In the genomic region with DNA sequence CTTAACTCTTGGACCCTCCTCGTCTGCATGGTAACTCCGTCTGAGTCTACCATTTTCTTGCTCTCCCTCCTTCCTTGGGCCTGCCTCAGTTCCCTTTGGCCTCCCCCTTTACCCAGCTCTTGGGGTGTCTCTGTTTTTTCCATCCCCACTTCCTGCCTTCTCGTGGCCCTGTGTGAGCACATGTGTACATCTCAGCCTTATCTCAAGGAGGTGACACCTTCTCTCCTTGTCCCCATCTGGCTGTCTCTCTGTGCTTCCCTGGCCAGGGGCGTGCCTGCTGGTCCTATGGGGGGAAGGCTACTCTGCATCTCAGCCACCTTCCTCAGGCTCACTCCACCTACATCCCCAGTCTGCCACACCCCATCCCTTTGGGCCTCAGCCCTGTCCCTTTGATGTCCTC, we compare ENCODE assay signal across 9 cellular contexts. TPM values are rescaled to one million over a fixed set of nuclear protein-coding genes. Genes with fewer than 3 reads are reported as not detected.
DNase-seq lines count a peak whose midpoint lies in the region; ATAC-seq lines count a peak whose summit lies in the region.
"Had no signal": no experiment of that assay in that cellular context is flagged by ENCODE, and none has a peak within 500 bp of the region (broad histone marks: within the 10 kb centered on the region; RNA-seq: fewer than 3 reads in every experiment).

No MANE protein-coding gene starts in this region.

- intact Hi-C loops in activated CD4-positive, alpha-beta memory T cell treated with anti-CD3 and anti-CD28 coated beads for 36 hours (cut with micrococcal nuclease), result loop anchor here (2.0 kb wide), 2 partner anchors 28 to 58 kb away; no protein-coding TSS in a partner anchor

- DNase-seq in Jurkat, Clone E6-1 (ENCODE audit: low read depth, low spot score), result peak; percentile 34
- peak; percentile 40 for DNase-seq in activated CD4-positive, alpha-beta memory T cell treated with anti-CD3 and anti-CD28 coated beads for 36 hours
- DNase-seq in activated gamma-delta T cell treated with Interleukin-2 at 50 U/mL for 16 hours (no peak), DMS53 treated with DMSO at 0.1 percent for 48 hours (lab: John Stamatoyannopoulos, UW; ENCODE audit: unreplicated experiment) (no peak)
- DNase-seq: NCI-H1092 had no signal

- H3K9me3 Mint-ChIP-seq in activated CD4-positive, alpha-beta memory T cell treated with anti-CD3 and anti-CD28 coated beads for 36 hours, result no peaks in the 10 kb centered on the region
- peaks cover 4% of the 10 kb centered on the region for H3K9me3 Mint-ChIP-seq in stimulated activated naive CD8-positive, alpha-beta T cell treated with anti-CD3 and anti-CD28 coated beads, Interleukin-15, Interleukin-2, amounts not matched to agents 100 ng/mL and 50 ng/mL, for 24 hours

- no peak overlapping the region for H3K9ac ChIP-seq in iPS-18a (ENCODE audit: low read length)

- no peak overlapping the region for H3K27ac ChIP-seq in iPS-18a (ENCODE audit: low read length)

- no peak for ATAC-seq in HG03520 (IDR thresholded peaks at IDR 0.05; ENCODE audit: unreplicated experiment)

- peaks cover 32% of the 10 kb centered on the region for H3K4me1 Mint-ChIP-seq in activated CD4-positive, alpha-beta memory T cell treated with anti-CD3 and anti-CD28 coated beads for 36 hours (ENCODE audit: low read depth)
- peaks cover 30% of the 10 kb centered on the region for H3K4me1 Mint-ChIP-seq in stimulated activated naive CD8-positive, alpha-beta T cell treated with anti-CD3 and anti-CD28 coated beads, Interleukin-15, Interleukin-2, amounts not matched to agents 100 ng/mL and 50 ng/mL, for 24 hours (ENCODE audit: low read depth)

- POLR2A ChIA-PET in activated CD4-positive, alpha-beta memory T cell treated with anti-CD3 and anti-CD28 coated beads for 36 hours (lab: Charles Lee), result interaction anchor here (1.7 kb wide), 2 partner anchors 58 to 61 kb away, joined by 5 to 9 read pairs; no protein-coding TSS in a partner anchor

- H3K4me3 ChIP-seq in Jurkat, Clone E6-1 (ENCODE audit: low read length), result peak overlapping the region; percentile 51
- H3K4me3 ChIP-seq in iPS-18a (ENCODE audit: low read length), result peak overlapping the region; percentile 50

- H3K36me3 ChIP-seq in iPS-18a (ENCODE audit: control insufficient read depth, low read depth, low read length), result no peaks in the 10 kb centered on the region

- CTCF ChIA-PET in activated CD4-positive, alpha-beta memory T cell treated with anti-CD3 and anti-CD28 coated beads for 36 hours (lab: Charles Lee), result interaction anchor here (0.7 to 4.8 kb wide), 20 partner anchors 11 to 155 kb away, joined by 3 to 164 read pairs (median 5); a partner anchor contains a TSS

- H3K4me3 Mint-ChIP-seq in activated CD4-positive, alpha-beta memory T cell treated with anti-CD3 and anti-CD28 coated beads for 36 hours, result peak overlapping the region; percentile 93
- peak overlapping the region; percentile 96 for H3K4me3 Mint-ChIP-seq in stimulated activated naive CD8-positive, alpha-beta T cell treated with anti-CD3 and anti-CD28 coated beads, Interleukin-15, Interleukin-2, amounts not matched to agents 100 ng/mL and 50 ng/mL, for 24 hours

- no peaks in the 10 kb centered on the region for H3K36me3 Mint-ChIP-seq in activated CD4-positive, alpha-beta memory T cell treated with anti-CD3 and anti-CD28 coated beads for 36 hours
- no peaks in the 10 kb centered on the region for H3K36me3 Mint-ChIP-seq in stimulated activated naive CD8-positive, alpha-beta T cell treated with anti-CD3 and anti-CD28 coated beads, Interleukin-15, Interleukin-2, amounts not matched to agents 100 ng/mL and 50 ng/mL, for 24 hours (ENCODE audit: low read depth)

- no peaks in the 10 kb centered on the region for H3K4me1 ChIP-seq in iPS-18a (ENCODE audit: control insufficient read depth, low read depth, low read length)

- H3K27me3 ChIP-seq in iPS-18a (ENCODE audit: control insufficient read depth, insufficient read depth, low read length), result peaks cover 12% of the 10 kb centered on the region

- H3K27ac Mint-ChIP-seq in activated CD4-positive, alpha-beta memory T cell treated with anti-CD3 and anti-CD28 coated beads for 36 hours, result peak overlapping the region; percentile 95
- H3K27ac Mint-ChIP-seq in stimulated activated naive CD8-positive, alpha-beta T cell treated with anti-CD3 and anti-CD28 coated beads, Interleukin-15, Interleukin-2, amounts not matched to agents 100 ng/mL and 50 ng/mL, for 24 hours, result peak overlapping the region; percentile 90

- no peaks in the 10 kb centered on the region for H3K9me3 ChIP-seq in iPS-18a (ENCODE audit: control insufficient read depth, low read depth, low read length)

- H3K27me3 Mint-ChIP-seq in activated CD4-positive, alpha-beta memory T cell treated with anti-CD3 and anti-CD28 coated beads for 36 hours, result no peaks in the 10 kb centered on the region
- H3K27me3 Mint-ChIP-seq in stimulated activated naive CD8-positive, alpha-beta T cell treated with anti-CD3 and anti-CD28 coated beads, Interleukin-15, Interleukin-2, amounts not matched to agents 100 ng/mL and 50 ng/mL, for 24 hours, result no peaks in the 10 kb centered on the region

RNA-seq across cellular contexts. Expression of a gene that starts 6.6 kb away (rescaled TPM):
- not detected for polyA plus RNA-seq in Jurkat, Clone E6-1 (2012; ENCODE audit: insufficient read depth, insufficient read length)
- under 1 TPM; 0.22 to 0.43 TPM for total RNA-seq in activated CD4-positive, alpha-beta memory T cell treated with anti-CD3 and anti-CD28 coated beads for 36 hours
- polyA plus RNA-seq: neural cell had no signal

RNA-seq across cellular contexts. Expression of a gene that starts 9.1 kb away (rescaled TPM):
- polyA plus RNA-seq in Jurkat, Clone E6-1 (2012; ENCODE audit: insufficient read depth, insufficient read length), result 29.0 TPM
- total RNA-seq in activated CD4-positive, alpha-beta memory T cell treated with anti-CD3 and anti-CD28 coated beads for 36 hours, result 10 to 100 TPM; 25.6 to 25.7 TPM

RNA-seq across cellular contexts. Expression of a gene that starts 20.4 kb away (rescaled TPM):
- 24.0 TPM for polyA plus RNA-seq in Jurkat, Clone E6-1 (2012; ENCODE audit: insufficient read depth, insufficient read length)
- 10 to 100 TPM; 21.0 to 22.2 TPM for total RNA-seq in activated CD4-positive, alpha-beta memory T cell treated with anti-CD3 and anti-CD28 coated beads for 36 hours

RNA-seq across cellular contexts. Expression of a gene that starts 45.9 kb away (rescaled TPM):
- not detected for polyA plus RNA-seq in Jurkat, Clone E6-1 (2012; ENCODE audit: insufficient read depth, insufficient read length)
- 1 to 10 TPM; 9.6 to 9.7 TPM for total RNA-seq in activated CD4-positive, alpha-beta memory T cell treated with anti-CD3 and anti-CD28 coated beads for 36 hours

RNA-seq across cellular contexts. Expression of a gene that starts 54.6 kb away (rescaled TPM):
- polyA plus RNA-seq in Jurkat, Clone E6-1 (2012; ENCODE audit: insufficient read depth, insufficient read length), result 18.2 TPM
- 10 to 100 TPM; 16.4 to 17.4 TPM for total RNA-seq in activated CD4-positive, alpha-beta memory T cell treated with anti-CD3 and anti-CD28 coated beads for 36 hours

Comparison
In these comparisons a context has a peak if more than half of its experiments do, and no peak if none do; other contexts are left out.
1. DNase-seq: peak in Jurkat, Clone E6-1 (single experiment) and activated CD4-positive, alpha-beta memory T cell treated with anti-CD3 and anti-CD28 coated beads for 36 hours (single experiment); none in activated gamma-delta T cell treated with Interleukin-2 at 50 U/mL for 16 hours (single experiment) and DMS53 treated with DMSO at 0.1 percent for 48 hours (single experiment).